8 cellular contexts compared by ENCODE assay signal in the genomic region with DNA sequence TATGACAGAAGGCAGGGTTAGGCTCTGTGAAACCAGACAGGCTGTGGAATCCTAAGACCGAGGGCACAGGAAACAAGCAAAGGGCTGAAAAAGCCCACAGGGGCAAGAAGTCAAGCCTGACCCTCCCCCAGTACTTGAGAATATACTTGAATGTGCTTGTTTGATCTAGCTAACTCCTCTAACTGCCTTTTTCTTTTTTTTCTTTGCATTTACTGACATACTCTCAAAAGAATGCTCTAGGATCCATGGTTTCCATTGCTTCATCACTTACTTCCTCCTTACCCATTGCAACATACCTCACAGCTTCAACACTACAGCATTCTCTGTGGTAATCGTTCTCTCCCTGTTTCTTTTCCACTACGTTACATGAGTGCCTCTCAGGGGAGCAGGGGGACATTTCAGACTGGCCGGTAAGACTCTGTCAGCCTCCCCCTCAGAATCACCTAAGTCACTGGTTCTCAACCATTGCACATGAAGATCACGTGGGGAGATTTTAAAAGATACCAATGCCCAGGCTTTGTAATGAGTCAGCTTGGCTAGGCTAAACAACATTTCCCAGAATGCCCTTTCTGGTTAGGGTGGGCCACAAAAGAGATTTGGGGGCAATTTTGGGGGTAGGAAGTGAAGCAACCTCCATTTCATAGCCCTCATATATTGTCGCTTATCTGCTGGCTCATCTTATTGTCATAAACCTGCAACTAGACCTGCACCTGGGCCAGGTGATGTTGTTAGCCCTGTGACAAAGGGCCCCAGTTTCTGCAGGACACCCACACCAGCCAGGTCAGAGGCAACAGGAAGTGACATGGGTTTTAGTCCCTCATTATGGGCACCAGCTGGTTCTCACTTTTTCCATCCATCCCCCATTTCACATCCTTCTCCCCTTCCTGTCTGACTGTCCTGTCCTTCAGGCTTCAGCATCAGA. TPM values are rescaled to one million over a fixed set of nuclear protein-coding genes. Genes with fewer than 3 reads are reported as not detected.
A peak's percentile ranks its signal among the peaks of the same experiment; 100 is the strongest.
DNase-seq lines count a peak whose midpoint lies in the region; ATAC-seq and TF ChIP-seq lines count a peak whose summit lies in the region.

No MANE protein-coding gene starts in this region.

- H3K9me3 Mint-ChIP-seq in activated CD4-positive, alpha-beta T cell treated with anti-CD3 and anti-CD28 coated beads, Interleukin-2, amount 10 ng/mL, durations not matched to agents 7 days and 5 days: peaks cover 1% of the 10 kb centered on the region

- no peak for TF ChIP-seq CTCF in coronary artery (IDR thresholded peaks at IDR 0.05)

- H3K36me3 Mint-ChIP-seq in activated CD4-positive, alpha-beta T cell treated with anti-CD3 and anti-CD28 coated beads, Interleukin-2, amount 10 ng/mL, durations not matched to agents 7 days and 5 days (ENCODE audit: low read depth): peaks cover 63% of the 10 kb centered on the region

- peak overlapping the region; percentile 30 to 75 for H3K27ac ChIP-seq in coronary artery

- DNase-seq in activated CD4-positive, alpha-beta T cell treated with anti-CD3 and anti-CD28 coated beads, Interleukin-2, amount 10 ng/mL, durations not matched to agents 7 days and 5 days: peak; percentile 11
- DNase-seq in activated CD4-positive, alpha-beta T cell treated with anti-CD3 and anti-CD28 coated beads for 4 hours: no peak
- DNase-seq in SK-MEL-5 (ENCODE audit: low read depth, low spot score) (peak; percentile 14), coronary artery (ENCODE audit: low spot score) (no peak), myocyte (ENCODE audit: low read depth) (peak; percentile 27), mucosa of gallbladder (ENCODE audit: low spot score) (no peak), NCI-H524 treated with DMSO at 0.1 percent for 48 hours (lab: John Stamatoyannopoulos, UW) (no peak)

- no peak overlapping the region for H3K4me3 ChIP-seq in coronary artery

- peak overlapping the region; percentile 46 for H3K27ac Mint-ChIP-seq in activated CD4-positive, alpha-beta T cell treated with anti-CD3 and anti-CD28 coated beads, Interleukin-2, amount 10 ng/mL, durations not matched to agents 7 days and 5 days

- peak overlapping the region; percentile 39 for H3K4me3 Mint-ChIP-seq in activated CD4-positive, alpha-beta T cell treated with anti-CD3 and anti-CD28 coated beads, Interleukin-2, amount 10 ng/mL, durations not matched to agents 7 days and 5 days

- H3K27me3 Mint-ChIP-seq in activated CD4-positive, alpha-beta T cell treated with anti-CD3 and anti-CD28 coated beads, Interleukin-2, amount 10 ng/mL, durations not matched to agents 7 days and 5 days: no peaks in the 10 kb centered on the region

- peak; percentile 36 for ATAC-seq in HG03064 (IDR thresholded peaks at IDR 0.05; ENCODE audit: low read depth, unreplicated experiment)

- in situ Hi-C loops in SK-MEL-5 (cut with HindIII; ENCODE audit: low pct_unique_long_range_greater_than_20kb, low sequenced_read_pairs): no loop called here

- H3K4me1 Mint-ChIP-seq in activated CD4-positive, alpha-beta T cell treated with anti-CD3 and anti-CD28 coated beads, Interleukin-2, amount 10 ng/mL, durations not matched to agents 7 days and 5 days: peaks cover 86% of the 10 kb centered on the region

- POLR2A ChIA-PET in activated CD4-positive, alpha-beta T cell treated with anti-CD3 and anti-CD28 coated beads, Interleukin-2, amount 10 ng/mL, durations not matched to agents 7 days and 5 days (lab: Charles Lee): interaction anchor here (0.9 kb wide), 1 partner anchor 98 kb away, joined by 4 read pairs; the partner anchor contains the start of genes PIGB and PIGBOS1

- CTCF ChIA-PET in activated CD4-positive, alpha-beta T cell treated with anti-CD3 and anti-CD28 coated beads, Interleukin-2, amount 10 ng/mL, durations not matched to agents 7 days and 5 days (lab: Charles Lee): interaction anchor here (0.9 to 2.3 kb wide), 6 partner anchors 19 to 187 kb away, joined by 3 to 8 read pairs (median 4); partner anchors contain the start of genes CCPG1, PIERCE2 and RSL24D1

RNA-seq across cellular contexts. Expression of gene RSL24D1, which starts 24.6 kb away (rescaled TPM):
- 10 to 100 TPM; 78.6 to 81.2 TPM for total RNA-seq in activated CD4-positive, alpha-beta T cell treated with anti-CD3 and anti-CD28 coated beads, Interleukin-2, amount 10 ng/mL, durations not matched to agents 7 days and 5 days
- total RNA-seq in SK-MEL-5 (2014; rRNA removed; shearing (Covaris generic)): 214 and 237 TPM in 2 replicates
- 109 and 117 TPM in 2 replicates for polyA plus RNA-seq in SK-MEL-5 (2015; cell fraction: cytosol; rRNA removed)
- polyA plus RNA-seq in SK-MEL-5 (2015; cell fraction: nucleus; rRNA removed): 37.7 and 49.0 TPM in 2 replicates
- total RNA-seq in myocyte: 68.9 and 71.8 TPM in 2 replicates
- 38.8 TPM for polyA plus RNA-seq in myocyte (2012)
- 50.1 TPM for total RNA-seq in mucosa of gallbladder

Comparison
In these comparisons a context has a peak if more than half of its experiments do, and no peak if none do; other contexts are left out.
1. DNase-seq: peak in activated CD4-positive, alpha-beta T cell treated with anti-CD3 and anti-CD28 coated beads, Interleukin-2, amount 10 ng/mL, durations not matched to agents 7 days and 5 days (single experiment), SK-MEL-5 (single experiment) and myocyte (single experiment); none in activated CD4-positive, alpha-beta T cell treated with anti-CD3 and anti-CD28 coated beads for 4 hours (0 of 2), coronary artery (single experiment), mucosa of gallbladder (single experiment) and NCI-H524 treated with DMSO at 0.1 percent for 48 hours (single experiment).